In the genomic region with DNA sequence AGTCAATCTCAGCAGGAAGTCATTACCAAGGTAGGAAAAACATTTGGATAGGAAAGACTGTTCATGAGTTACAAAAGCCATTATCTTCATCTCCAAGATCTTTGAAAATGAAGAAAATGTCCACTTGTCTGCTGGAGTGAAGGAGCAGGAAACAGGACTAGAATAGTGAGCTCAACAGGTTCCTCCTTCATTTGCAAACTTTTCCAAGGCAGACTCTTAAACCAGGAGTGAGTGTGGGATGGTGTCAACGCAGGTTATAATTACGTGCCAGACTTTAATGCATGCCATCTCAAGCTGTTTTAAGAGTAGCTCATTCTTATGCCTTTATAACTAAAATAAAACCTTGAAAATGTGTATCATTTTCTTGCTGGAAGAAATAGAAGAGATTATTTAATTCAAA, we compare ENCODE assay signal across 4 cellular contexts. TPM values are rescaled to one million over a fixed set of nuclear protein-coding genes. Genes with fewer than 3 reads are reported as not detected.
"Had no signal": no experiment of that assay in that cellular context is flagged by ENCODE, and none has a peak within 500 bp of the region (broad histone marks: within the 10 kb centered on the region; RNA-seq: fewer than 3 reads in every experiment).

No MANE protein-coding gene starts in this region.

- H3K4me3 ChIP-seq: GM12878 had no signal

- DNase-seq: GDM1, GF-D8 had no signal

- ATAC-seq: GM12878 had no signal

RNA-seq across cellular contexts. Expression of a gene that starts 3.4 kb away (rescaled TPM):
- total RNA-seq: G401 had no signal
